Comparison of ENCODE assay signal across 1 cellular context in the genomic region with DNA sequence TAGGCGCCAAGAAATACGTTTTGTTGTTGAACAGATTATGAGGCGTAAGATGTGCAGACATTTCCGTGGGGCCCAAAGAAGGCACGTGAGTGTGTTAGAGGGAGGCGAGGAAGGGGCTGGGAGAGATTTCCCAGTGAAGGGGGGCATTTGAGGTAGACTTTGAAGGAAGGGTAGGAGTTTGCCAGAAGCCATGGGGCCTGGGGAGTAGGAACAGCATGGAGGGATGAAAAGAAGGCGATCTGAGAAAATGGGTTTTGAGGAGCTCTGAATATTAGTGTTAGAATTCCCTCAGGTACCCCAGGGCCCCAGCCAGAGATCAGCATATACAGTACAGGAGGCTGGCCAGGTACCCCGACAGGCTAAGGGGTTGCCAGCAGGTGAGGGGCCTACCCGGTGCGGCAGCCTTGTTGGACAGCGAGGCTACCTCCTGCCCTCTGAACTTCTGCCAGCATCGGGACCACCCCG.
TF ChIP-seq lines count a peak whose summit lies in the region.

No MANE protein-coding gene starts in this region.

TF ChIP-seq in GM23338, 12 proteins besides CTCF, POLR2A, EP300 and RAD21 (continued from another document):
- TF ChIP-seq, protein P1, sequence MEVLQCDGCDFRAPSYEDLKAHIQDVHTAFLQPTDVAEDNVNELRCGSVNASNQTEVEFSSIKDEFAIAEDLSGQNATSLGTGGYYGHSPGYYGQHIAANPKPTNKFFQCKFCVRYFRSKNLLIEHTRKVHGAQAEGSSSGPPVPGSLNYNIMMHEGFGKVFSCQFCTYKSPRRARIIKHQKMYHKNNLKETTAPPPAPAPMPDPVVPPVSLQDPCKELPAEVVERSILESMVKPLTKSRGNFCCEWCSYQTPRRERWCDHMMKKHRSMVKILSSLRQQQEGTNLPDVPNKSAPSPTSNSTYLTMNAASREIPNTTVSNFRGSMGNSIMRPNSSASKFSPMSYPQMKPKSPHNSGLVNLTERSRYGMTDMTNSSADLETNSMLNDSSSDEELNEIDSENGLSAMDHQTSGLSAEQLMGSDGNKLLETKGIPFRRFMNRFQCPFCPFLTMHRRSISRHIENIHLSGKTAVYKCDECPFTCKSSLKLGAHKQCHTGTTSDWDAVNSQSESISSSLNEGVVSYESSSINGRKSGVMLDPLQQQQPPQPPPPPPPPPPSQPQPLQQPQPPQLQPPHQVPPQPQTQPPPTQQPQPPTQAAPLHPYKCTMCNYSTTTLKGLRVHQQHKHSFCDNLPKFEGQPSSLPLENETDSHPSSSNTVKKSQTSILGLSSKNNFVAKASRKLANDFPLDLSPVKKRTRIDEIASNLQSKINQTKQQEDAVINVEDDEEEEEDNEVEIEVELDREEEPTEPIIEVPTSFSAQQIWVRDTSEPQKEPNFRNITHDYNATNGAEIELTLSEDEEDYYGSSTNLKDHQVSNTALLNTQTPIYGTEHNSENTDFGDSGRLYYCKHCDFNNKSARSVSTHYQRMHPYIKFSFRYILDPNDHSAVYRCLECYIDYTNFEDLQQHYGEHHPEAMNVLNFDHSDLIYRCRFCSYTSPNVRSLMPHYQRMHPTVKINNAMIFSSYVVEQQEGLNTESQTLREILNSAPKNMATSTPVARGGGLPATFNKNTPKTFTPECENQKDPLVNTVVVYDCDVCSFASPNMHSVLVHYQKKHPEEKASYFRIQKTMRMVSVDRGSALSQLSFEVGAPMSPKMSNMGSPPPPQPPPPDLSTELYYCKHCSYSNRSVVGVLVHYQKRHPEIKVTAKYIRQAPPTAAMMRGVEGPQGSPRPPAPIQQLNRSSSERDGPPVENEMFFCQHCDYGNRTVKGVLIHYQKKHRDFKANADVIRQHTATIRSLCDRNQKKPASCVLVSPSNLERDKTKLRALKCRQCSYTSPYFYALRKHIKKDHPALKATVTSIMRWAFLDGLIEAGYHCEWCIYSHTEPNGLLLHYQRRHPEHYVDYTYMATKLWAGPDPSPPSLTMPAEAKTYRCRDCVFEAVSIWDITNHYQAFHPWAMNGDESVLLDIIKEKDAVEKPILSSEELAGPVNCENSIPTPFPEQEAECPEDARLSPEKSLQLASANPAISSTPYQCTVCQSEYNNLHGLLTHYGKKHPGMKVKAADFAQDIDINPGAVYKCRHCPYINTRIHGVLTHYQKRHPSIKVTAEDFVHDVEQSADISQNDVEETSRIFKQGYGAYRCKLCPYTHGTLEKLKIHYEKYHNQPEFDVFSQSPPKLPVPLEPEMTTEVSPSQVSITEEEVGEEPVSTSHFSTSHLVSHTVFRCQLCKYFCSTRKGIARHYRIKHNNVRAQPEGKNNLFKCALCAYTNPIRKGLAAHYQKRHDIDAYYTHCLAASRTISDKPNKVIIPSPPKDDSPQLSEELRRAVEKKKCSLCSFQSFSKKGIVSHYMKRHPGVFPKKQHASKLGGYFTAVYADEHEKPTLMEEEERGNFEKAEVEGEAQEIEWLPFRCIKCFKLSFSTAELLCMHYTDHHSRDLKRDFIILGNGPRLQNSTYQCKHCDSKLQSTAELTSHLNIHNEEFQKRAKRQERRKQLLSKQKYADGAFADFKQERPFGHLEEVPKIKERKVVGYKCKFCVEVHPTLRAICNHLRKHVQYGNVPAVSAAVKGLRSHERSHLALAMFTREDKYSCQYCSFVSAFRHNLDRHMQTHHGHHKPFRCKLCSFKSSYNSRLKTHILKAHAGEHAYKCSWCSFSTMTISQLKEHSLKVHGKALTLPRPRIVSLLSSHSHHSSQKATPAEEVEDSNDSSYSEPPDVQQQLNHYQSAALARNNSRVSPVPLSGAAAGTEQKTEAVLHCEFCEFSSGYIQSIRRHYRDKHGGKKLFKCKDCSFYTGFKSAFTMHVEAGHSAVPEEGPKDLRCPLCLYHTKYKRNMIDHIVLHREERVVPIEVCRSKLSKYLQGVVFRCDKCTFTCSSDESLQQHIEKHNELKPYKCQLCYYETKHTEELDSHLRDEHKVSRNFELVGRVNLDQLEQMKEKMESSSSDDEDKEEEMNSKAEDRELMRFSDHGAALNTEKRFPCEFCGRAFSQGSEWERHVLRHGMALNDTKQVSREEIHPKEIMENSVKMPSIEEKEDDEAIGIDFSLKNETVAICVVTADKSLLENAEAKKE (CRISPR knock-in tag; IDR thresholded peaks at IDR 0.05), result no peak
- TF ChIP-seq EZH2 (IDR thresholded peaks at IDR 0.05; ENCODE audit: low read depth, unreplicated experiment), result no peak
- TF ChIP-seq ZNF331 (CRISPR knock-in tag; IDR thresholded peaks at IDR 0.05; ENCODE audit: low read depth), result no peak
- TF ChIP-seq POLR2AphosphoS5 (IDR thresholded peaks at IDR 0.05; ENCODE audit: low read depth), result no peak
- TF ChIP-seq STAT1 (IDR thresholded peaks at IDR 0.05; ENCODE audit: unreplicated experiment), result no peak
- TF ChIP-seq, protein P2, sequence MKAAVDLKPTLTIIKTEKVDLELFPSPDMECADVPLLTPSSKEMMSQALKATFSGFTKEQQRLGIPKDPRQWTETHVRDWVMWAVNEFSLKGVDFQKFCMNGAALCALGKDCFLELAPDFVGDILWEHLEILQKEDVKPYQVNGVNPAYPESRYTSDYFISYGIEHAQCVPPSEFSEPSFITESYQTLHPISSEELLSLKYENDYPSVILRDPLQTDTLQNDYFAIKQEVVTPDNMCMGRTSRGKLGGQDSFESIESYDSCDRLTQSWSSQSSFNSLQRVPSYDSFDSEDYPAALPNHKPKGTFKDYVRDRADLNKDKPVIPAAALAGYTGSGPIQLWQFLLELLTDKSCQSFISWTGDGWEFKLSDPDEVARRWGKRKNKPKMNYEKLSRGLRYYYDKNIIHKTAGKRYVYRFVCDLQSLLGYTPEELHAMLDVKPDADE (IDR thresholded peaks at IDR 0.05), result no peak
- TF ChIP-seq JUNB (IDR thresholded peaks at IDR 0.05; ENCODE audit: unreplicated experiment), result no peak
- TF ChIP-seq, protein P3, sequence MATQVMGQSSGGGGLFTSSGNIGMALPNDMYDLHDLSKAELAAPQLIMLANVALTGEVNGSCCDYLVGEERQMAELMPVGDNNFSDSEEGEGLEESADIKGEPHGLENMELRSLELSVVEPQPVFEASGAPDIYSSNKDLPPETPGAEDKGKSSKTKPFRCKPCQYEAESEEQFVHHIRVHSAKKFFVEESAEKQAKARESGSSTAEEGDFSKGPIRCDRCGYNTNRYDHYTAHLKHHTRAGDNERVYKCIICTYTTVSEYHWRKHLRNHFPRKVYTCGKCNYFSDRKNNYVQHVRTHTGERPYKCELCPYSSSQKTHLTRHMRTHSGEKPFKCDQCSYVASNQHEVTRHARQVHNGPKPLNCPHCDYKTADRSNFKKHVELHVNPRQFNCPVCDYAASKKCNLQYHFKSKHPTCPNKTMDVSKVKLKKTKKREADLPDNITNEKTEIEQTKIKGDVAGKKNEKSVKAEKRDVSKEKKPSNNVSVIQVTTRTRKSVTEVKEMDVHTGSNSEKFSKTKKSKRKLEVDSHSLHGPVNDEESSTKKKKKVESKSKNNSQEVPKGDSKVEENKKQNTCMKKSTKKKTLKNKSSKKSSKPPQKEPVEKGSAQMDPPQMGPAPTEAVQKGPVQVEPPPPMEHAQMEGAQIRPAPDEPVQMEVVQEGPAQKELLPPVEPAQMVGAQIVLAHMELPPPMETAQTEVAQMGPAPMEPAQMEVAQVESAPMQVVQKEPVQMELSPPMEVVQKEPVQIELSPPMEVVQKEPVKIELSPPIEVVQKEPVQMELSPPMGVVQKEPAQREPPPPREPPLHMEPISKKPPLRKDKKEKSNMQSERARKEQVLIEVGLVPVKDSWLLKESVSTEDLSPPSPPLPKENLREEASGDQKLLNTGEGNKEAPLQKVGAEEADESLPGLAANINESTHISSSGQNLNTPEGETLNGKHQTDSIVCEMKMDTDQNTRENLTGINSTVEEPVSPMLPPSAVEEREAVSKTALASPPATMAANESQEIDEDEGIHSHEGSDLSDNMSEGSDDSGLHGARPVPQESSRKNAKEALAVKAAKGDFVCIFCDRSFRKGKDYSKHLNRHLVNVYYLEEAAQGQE (IDR thresholded peaks at IDR 0.05; ENCODE audit: unreplicated experiment), result no peak
- TF ChIP-seq ZNF114 (CRISPR knock-in tag; IDR thresholded peaks at IDR 0.05), result no peak
